26 cellular contexts compared by ENCODE assay signal in the genomic region with DNA sequence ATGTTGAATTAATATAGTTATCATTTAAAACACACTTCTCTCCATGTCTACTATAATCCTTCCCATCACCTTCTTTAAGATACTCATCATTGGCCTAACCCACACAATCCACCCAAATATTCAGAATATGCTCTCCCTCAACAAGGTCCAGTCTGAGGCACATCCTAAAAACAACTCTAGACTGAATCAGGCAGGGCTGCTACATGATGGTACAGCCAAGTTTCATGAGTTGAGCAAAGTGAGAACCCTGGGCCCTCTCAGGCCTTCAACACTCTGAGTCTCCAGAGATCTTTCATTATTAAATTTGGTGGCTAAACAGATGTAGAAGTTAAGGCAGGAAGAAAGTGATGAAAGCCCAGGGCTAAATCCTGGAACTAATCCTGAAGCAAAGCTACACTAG. TPM values are rescaled to one million over a fixed set of nuclear protein-coding genes. Genes with fewer than 3 reads are reported as not detected.
DNase-seq lines count a peak whose midpoint lies in the region; ATAC-seq and TF ChIP-seq lines count a peak whose summit lies in the region.
"Had no signal": no experiment of that assay in that cellular context is flagged by ENCODE, and none has a peak within 500 bp of the region (broad histone marks: within the 10 kb centered on the region; RNA-seq: fewer than 3 reads in every experiment).

No MANE protein-coding gene starts in this region.

- ATAC-seq in CD4-positive, CD25-positive, alpha-beta regulatory T cell (ENCODE audit: low read depth in 2 of 2), result no peak
- no peak for ATAC-seq in memory B cell (ENCODE audit: low read depth)
- ATAC-seq: effector memory CD8-positive, alpha-beta T cell; left lung; sciatic nerve; stimulated activated naive CD8-positive, alpha-beta T cell treated with anti-CD3 and anti-CD28 coated beads, Interleukin-15, Interleukin-2, amounts not matched to agents 100 U/mL and 50 U/mL, for 24 hours had no signal

- H2AFZ ChIP-seq in smooth muscle cell (ENCODE audit: low read depth), result no peak overlapping the region

- H4K20me1 ChIP-seq in smooth muscle cell (ENCODE audit: low read depth), result peaks cover 100% of the 10 kb centered on the region

- no peak overlapping the region for H3K4me2 ChIP-seq in smooth muscle cell

- H3F3A ChIP-seq in smooth muscle cell (ENCODE audit: low read depth), result no peaks in the 10 kb centered on the region

- H3K4me3 Mint-ChIP-seq in T-helper 1 cell treated with Interleukin-12 subunit alpha and Interleukin-12 subunit beta and Interleukin-4 antibody, amounts not matched to agents 30 μg/mL and 1 μg/mL, for 36 hours, result peak overlapping the region; percentile 3
- peak overlapping the region in 3 of 4 donors; percentile 52 to 76 (median 68) for H3K4me3 Mint-ChIP-seq in CD4-positive, CD25-positive, alpha-beta regulatory T cell
- H3K4me3 Mint-ChIP-seq in memory B cell, result no peak overlapping the region

- no peaks in the 10 kb centered on the region for H3K27me3 ChIP-seq in CD4-positive, CD25-positive, alpha-beta regulatory T cell (ENCODE audit: control insufficient read depth, insufficient read depth, low read length)
- H3K27me3 ChIP-seq in smooth muscle cell (ENCODE audit: low read depth), result no peaks in the 10 kb centered on the region
- H3K27me3 ChIP-seq: ascending aorta; BLaER1 treated with 17β-estradiol and CSF1 and Interleukin-3, amounts not matched to agents 10 nM and 100 nM; left lung; transverse colon had no signal

- no peaks in the 10 kb centered on the region for H3K36me3 ChIP-seq in CD4-positive, CD25-positive, alpha-beta regulatory T cell (ENCODE audit: control insufficient read depth, insufficient read depth, low read length)
- no peaks in the 10 kb centered on the region for H3K36me3 ChIP-seq in smooth muscle cell (ENCODE audit: low read depth)
- H3K36me3 ChIP-seq: ascending aorta, HAP-1, left lung, transverse colon had no signal

- no peak overlapping the region for H3K27ac Mint-ChIP-seq in T-helper 1 cell treated with Interleukin-12 subunit alpha and Interleukin-12 subunit beta and Interleukin-4 antibody, amounts not matched to agents 30 μg/mL and 1 μg/mL, for 36 hours
- peak overlapping the region; percentile 32 to 86 (median 38) for H3K27ac Mint-ChIP-seq in CD4-positive, CD25-positive, alpha-beta regulatory T cell
- H3K27ac Mint-ChIP-seq in memory B cell, result peak overlapping the region; percentile 48

- H3K4me1 ChIP-seq in CD4-positive, CD25-positive, alpha-beta regulatory T cell (ENCODE audit: control insufficient read depth, insufficient read depth, low read length, poor library complexity, severe bottlenecking), result peaks cover 30% of the 10 kb centered on the region
- H3K4me1 ChIP-seq in smooth muscle cell (ENCODE audit: low read depth), result peaks cover 9% of the 10 kb centered on the region

- no peak overlapping the region for H3K27ac ChIP-seq in CD4-positive, CD25-positive, alpha-beta regulatory T cell (ENCODE audit: insufficient read depth, low read length, poor library complexity, severe bottlenecking)
- H3K27ac ChIP-seq in smooth muscle cell (ENCODE audit: low read depth), result no peak overlapping the region
- H3K27ac ChIP-seq: ascending aorta, left lung, transverse colon had no signal

- peaks cover 27% of the 10 kb centered on the region for H3K4me1 Mint-ChIP-seq in T-helper 1 cell treated with Interleukin-12 subunit alpha and Interleukin-12 subunit beta and Interleukin-4 antibody, amounts not matched to agents 30 μg/mL and 1 μg/mL, for 36 hours (ENCODE audit: low read depth)
- H3K4me1 Mint-ChIP-seq in CD4-positive, CD25-positive, alpha-beta regulatory T cell, result peaks cover 16 to 85% (median 67%) of the 10 kb centered on the region in 4 donors
- peaks cover 42% of the 10 kb centered on the region for H3K4me1 Mint-ChIP-seq in memory B cell

- no peaks in the 10 kb centered on the region for H3K9me3 ChIP-seq in CD4-positive, CD25-positive, alpha-beta regulatory T cell (ENCODE audit: control insufficient read depth in 2 of 2, low read length in 2 of 2)
- no peaks in the 10 kb centered on the region for H3K9me3 ChIP-seq in smooth muscle cell (replicated peaks; ENCODE audit: low read depth)
- H3K9me3 ChIP-seq: ascending aorta; BLaER1 treated with 17β-estradiol and CSF1 and Interleukin-3, amounts not matched to agents 10 nM and 100 nM; HAP-1; left lung; mucosa of descending colon; transverse colon had no signal

- peaks cover 100% of the 10 kb centered on the region for H3K79me2 ChIP-seq in smooth muscle cell (ENCODE audit: low read depth)

- no peak overlapping the region for H3K4me3 ChIP-seq in CD4-positive, CD25-positive, alpha-beta regulatory T cell (ENCODE audit: low read depth, low read length)
- no peak overlapping the region for H3K4me3 ChIP-seq in smooth muscle cell
- H3K4me3 ChIP-seq: ascending aorta; BLaER1 treated with 17β-estradiol and CSF1 and Interleukin-3, amounts not matched to agents 10 nM and 100 nM; HAP-1; left lung; mucosa of descending colon; transverse colon had no signal

- TF ChIP-seq CTCF in GM10266 (IDR thresholded peaks at IDR 0.05; ENCODE audit: control insufficient read depth, insufficient read depth, low read depth, missing control alignments) (no peak), smooth muscle cell (IDR thresholded peaks at IDR 0.05; ENCODE audit: borderline replicate concordance, insufficient read depth, poor library complexity, severe bottlenecking) (no peak)

- peaks cover 1% of the 10 kb centered on the region for H3K36me3 Mint-ChIP-seq in T-helper 1 cell treated with Interleukin-12 subunit alpha and Interleukin-12 subunit beta and Interleukin-4 antibody, amounts not matched to agents 30 μg/mL and 1 μg/mL, for 36 hours (ENCODE audit: low read depth)
- no peaks in the 10 kb centered on the region for H3K36me3 Mint-ChIP-seq in CD4-positive, CD25-positive, alpha-beta regulatory T cell
- H3K36me3 Mint-ChIP-seq in memory B cell, result peaks cover 3% of the 10 kb centered on the region

- no peaks in the 10 kb centered on the region for H3K9me3 Mint-ChIP-seq in T-helper 1 cell treated with Interleukin-12 subunit alpha and Interleukin-12 subunit beta and Interleukin-4 antibody, amounts not matched to agents 30 μg/mL and 1 μg/mL, for 36 hours
- H3K9me3 Mint-ChIP-seq in CD4-positive, CD25-positive, alpha-beta regulatory T cell, result peaks cover 0 to 1% (median 0%) of the 10 kb centered on the region in 7 donors
- no peaks in the 10 kb centered on the region for H3K9me3 Mint-ChIP-seq in memory B cell
- H3K9me3 Mint-ChIP-seq: effector memory CD8-positive, alpha-beta T cell had no signal

- no peak overlapping the region for H3K9ac ChIP-seq in smooth muscle cell (ENCODE audit: low read depth)
- H3K9ac ChIP-seq: BLaER1 treated with 17β-estradiol and CSF1 and Interleukin-3, amounts not matched to agents 10 nM and 100 nM had no signal

- H3K27me3 Mint-ChIP-seq in T-helper 1 cell treated with Interleukin-12 subunit alpha and Interleukin-12 subunit beta and Interleukin-4 antibody, amounts not matched to agents 30 μg/mL and 1 μg/mL, for 36 hours (ENCODE audit: low read depth), result no peaks in the 10 kb centered on the region
- H3K27me3 Mint-ChIP-seq in CD4-positive, CD25-positive, alpha-beta regulatory T cell, result no peaks in the 10 kb centered on the region
- H3K27me3 Mint-ChIP-seq in memory B cell, result no peaks in the 10 kb centered on the region
- H3K27me3 Mint-ChIP-seq: effector memory CD8-positive, alpha-beta T cell had no signal

- DNase-seq in T-helper 1 cell, result no peak
- no peak for DNase-seq in CD4-positive, CD25-positive, alpha-beta regulatory T cell
- peak; percentile 4 for DNase-seq in SK-N-DZ (ENCODE audit: low spot score)
- DNase-seq in memory B cell (ENCODE audit: low spot score in 2 of 2), result no peak
- DNase-seq in NCI-H2107 treated with DMSO at 0.1 percent for 48 hours (lab: John Stamatoyannopoulos, UW; ENCODE audit: unreplicated experiment), result no peak
- no peak for DNase-seq in GM10266 (ENCODE audit: extremely low spot score)
- DNase-seq in smooth muscle cell (lab: John Stamatoyannopoulos, UW; ENCODE audit: unreplicated experiment), result no peak
- DNase-seq: 8988T; activated CD4-positive, CD25-positive, alpha-beta regulatory T cell treated with anti-CD3 and anti-CD28 coated beads, Interleukin-2, amount 50 U/mL, for 72 hours; activated naive CD4-positive, alpha-beta T cell treated with Interleukin-2 at 50 U/mL for 16 hours; DMS 273 treated with DMSO at 0.1 percent for 48 hours; effector memory CD8-positive, alpha-beta T cell; left lung; mucosa of descending colon; NCI-H1436 treated with DMSO at 0.1 percent for 48 hours; NCI-H2171 treated with DMSO at 0.1 percent for 48 hours; occipital lobe; SIG-M5; stimulated activated naive CD8-positive, alpha-beta T cell treated with anti-CD3 and anti-CD28 coated beads, Interleukin-15, Interleukin-2, amounts not matched to agents 100 U/mL and 50 U/mL, for 24 hours; T1000; transverse colon had no signal

RNA-seq across cellular contexts. Expression of a gene that starts 16.2 kb away (rescaled TPM):
- total RNA-seq in CD4-positive, CD25-positive, alpha-beta regulatory T cell, result 50.6 TPM
- polyA plus RNA-seq in CD4-positive, CD25-positive, alpha-beta regulatory T cell, result 10 to 100 TPM; 58.0 to 75.0 (median 65.4) TPM
- 6.4 and 7.6 TPM in 2 replicates for polyA plus RNA-seq in SK-N-DZ (2014; cell fraction: cytosol; rRNA removed)
- polyA plus RNA-seq in SK-N-DZ (2014; cell fraction: nucleus; rRNA removed), result 4.4 and 5.2 TPM in 2 replicates
- 27.7 and 29.4 TPM in 2 replicates for total RNA-seq in smooth muscle cell
- polyA plus RNA-seq in smooth muscle cell, result 23.6 and 26.0 TPM in 2 replicates
